In genomic region chr4:143406523-143406922, GRCh38 we compare ENCODE assay signal across 10 cellular contexts.
DNase-seq lines count a peak whose midpoint lies in the region; ATAC-seq, FAIRE-seq and TF ChIP-seq lines count a peak whose summit lies in the region.
"Had no signal": no experiment of that assay in that cellular context is flagged by ENCODE, and none has a peak within 500 bp of the region (broad histone marks: within the 10 kb centered on the region; RNA-seq: fewer than 3 reads in every experiment).

No MANE protein-coding gene starts in this region.

- TF ChIP-seq POLR2A in Peyer's patch (IDR thresholded peaks at IDR 0.05) (no peak), esophagus squamous epithelium (IDR thresholded peaks at IDR 0.05) (no peak)

- peaks cover 20% of the 10 kb centered on the region for H3K79me2 ChIP-seq in osteoblast (ENCODE audit: insufficient read depth, low read length)

- no peak overlapping the region for H3K4me2 ChIP-seq in osteoblast (ENCODE audit: insufficient read depth, low read length)

- intact Hi-C loops in esophagus squamous epithelium (cut with DNase I), result no loop called here

- peaks cover 0 to 46% (median 6%) of the 10 kb centered on the region in 4 donors for H3K4me1 ChIP-seq in Peyer's patch
- peaks cover 13 to 82% (median 33%) of the 10 kb centered on the region in 3 donors for H3K4me1 ChIP-seq in esophagus squamous epithelium
- H3K4me1 ChIP-seq in osteoblast (ENCODE audit: insufficient read depth, low read length), result no peaks in the 10 kb centered on the region
- H3K4me1 ChIP-seq in small intestine (ENCODE audit: control insufficient read depth in 2 of 2, insufficient read depth in 1 of 2, low read depth in 1 of 2, low read length in 1 of 2), result peaks cover 19 to 28% of the 10 kb centered on the region in 2 donors
- H3K4me1 ChIP-seq: prostate gland had no signal

- H3K9me3 ChIP-seq in Peyer's patch (no peaks in the 10 kb centered on the region), esophagus squamous epithelium (no peaks in the 10 kb centered on the region), osteoblast (ENCODE audit: low read depth, low read length) (no peaks in the 10 kb centered on the region), small intestine (ENCODE audit: control insufficient read depth, low read depth) (no peaks in the 10 kb centered on the region)
- H3K9me3 ChIP-seq: prostate gland had no signal

- H3K36me3 ChIP-seq in Peyer's patch, result no peaks in the 10 kb centered on the region
- H3K36me3 ChIP-seq in esophagus squamous epithelium, result no peaks in the 10 kb centered on the region
- no peaks in the 10 kb centered on the region for H3K36me3 ChIP-seq in osteoblast (ENCODE audit: insufficient read depth, low read length)
- H3K36me3 ChIP-seq in small intestine (ENCODE audit: control insufficient read depth in 2 of 2, insufficient read depth in 2 of 2, low read length in 2 of 2), result no peaks in the 10 kb centered on the region
- H3K36me3 ChIP-seq: prostate gland had no signal

- DNase-seq in AG10803 (ENCODE audit: low read depth), result peak; percentile 31
- peak in 2 of 3 donors; percentile 29 to 66 for DNase-seq in Peyer's patch
- peak; percentile 2 for DNase-seq in esophagus squamous epithelium (lab: John Stamatoyannopoulos, UW)
- DNase-seq in osteoblast (ENCODE audit: insufficient read length, low spot score, missing footprints), result peak; percentile 25
- DNase-seq in SW480 (ENCODE audit: low spot score), result no peak
- DNase-seq in occipital lobe (lab: John Stamatoyannopoulos, UW), result no peak
- no peak for DNase-seq in small intestine
- DNase-seq: T-helper 9 cell had no signal

- H3K27me3 ChIP-seq in Peyer's patch (no peaks in the 10 kb centered on the region), esophagus squamous epithelium (no peaks in the 10 kb centered on the region), osteoblast (ENCODE audit: insufficient read depth, low read length) (no peaks in the 10 kb centered on the region), small intestine (ENCODE audit: control insufficient read depth in 2 of 2, insufficient read depth in 2 of 2, low read length in 2 of 2) (no peaks in the 10 kb centered on the region)

- TF ChIP-seq CTCF in AG10803 (conservative IDR thresholded peaks at IDR 0.05; ENCODE audit: low read length) (no peak), Peyer's patch (IDR thresholded peaks at IDR 0.05) (no peak), esophagus squamous epithelium (IDR thresholded peaks at IDR 0.05) (no peak), osteoblast (IDR thresholded peaks at IDR 0.05; ENCODE audit: extremely low read depth, low read depth, low read length) (no peak)

- H2AFZ ChIP-seq in osteoblast (ENCODE audit: low read length), result peak overlapping the region; percentile 6

- H3K4me3 ChIP-seq in AG10803 (ENCODE audit: low read length), result no peak overlapping the region
- no peak overlapping the region for H3K4me3 ChIP-seq in Peyer's patch
- no peak overlapping the region for H3K4me3 ChIP-seq in esophagus squamous epithelium
- no peak overlapping the region for H3K4me3 ChIP-seq in osteoblast (ENCODE audit: insufficient read depth, low read length)
- no peak overlapping the region for H3K4me3 ChIP-seq in small intestine (ENCODE audit: low read depth in 1 of 2, low read length in 2 of 2)
- H3K4me3 ChIP-seq: prostate gland had no signal

- H4K20me1 ChIP-seq in osteoblast (ENCODE audit: insufficient read depth, low read length), result peaks cover 4% of the 10 kb centered on the region

- ATAC-seq in HG02870 (IDR thresholded peaks at IDR 0.05; ENCODE audit: unreplicated experiment), result no peak

- no peak for FAIRE-seq in small intestine (lab: Jason Lieb, UNC)

- 20 to 27% methylated on average over 2 to 3 of the region's 3 CpGs for WGBS in esophagus squamous epithelium, 2 donors
- WGBS in small intestine, 3 donors, result 44 to 67% (median 60%) methylated on average over 3 of the region's 3 CpGs

- H3K27ac ChIP-seq in Peyer's patch, result peak overlapping the region in 2 of 4 donors; percentile 21 to 29
- H3K27ac ChIP-seq in esophagus squamous epithelium, result peak overlapping the region; percentile 2 to 61 (median 56)
- no peak overlapping the region for H3K27ac ChIP-seq in osteoblast (ENCODE audit: low read depth, low read length)
- H3K27ac ChIP-seq in small intestine (ENCODE audit: low read depth in 1 of 2, low read length in 1 of 2), result peak overlapping the region in 1 of 2 donors; percentile 69

Comparison
In these comparisons a context has a peak if more than half of its experiments do, and no peak if none do; other contexts are left out.
1. DNase-seq: peak in AG10803 (single experiment), Peyer's patch (2 of 3), esophagus squamous epithelium (single experiment) and osteoblast (single experiment); none in SW480 (single experiment), occipital lobe (single experiment) and small intestine (single experiment).